1 cellular context compared by ENCODE assay signal in the genomic region with DNA sequence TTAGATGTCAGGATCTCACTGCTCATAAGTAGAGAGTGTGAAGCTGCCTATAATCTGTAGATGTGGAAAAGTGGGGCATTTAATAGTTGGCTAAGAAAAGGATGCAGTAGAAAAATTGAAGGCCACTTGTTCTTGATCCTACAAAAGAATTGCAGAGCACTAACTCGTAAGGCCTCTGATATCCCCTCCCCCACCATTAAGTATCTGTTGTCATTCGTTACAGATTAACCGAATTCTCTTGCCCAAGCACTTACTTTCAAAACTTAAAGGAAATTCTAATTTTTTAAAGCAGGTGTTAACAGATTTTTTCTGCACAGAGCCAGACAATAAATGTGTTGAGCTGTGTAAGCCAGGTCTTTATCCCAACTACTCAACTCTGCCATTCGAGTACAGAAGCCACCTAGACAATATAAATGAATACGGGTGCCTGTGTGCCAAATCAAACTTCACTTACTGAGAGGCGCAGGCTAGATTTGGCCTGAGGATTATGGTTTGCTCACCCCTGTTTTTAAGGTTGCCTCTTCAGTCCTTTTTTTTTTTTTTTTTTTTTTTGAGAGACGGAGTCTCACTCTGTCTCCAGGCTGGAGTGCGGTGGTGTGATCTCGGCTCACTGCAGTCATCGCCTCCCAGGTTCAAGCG.
TF ChIP-seq lines count a peak whose summit lies in the region.

No MANE protein-coding gene starts in this region.

TF ChIP-seq in GM23338, 12 proteins besides CTCF, POLR2A, EP300 and RAD21 (continued from another document):
- TF ChIP-seq ETS1 (IDR thresholded peaks at IDR 0.05), result no peak
- no peak for TF ChIP-seq ZNF331 (CRISPR knock-in tag; IDR thresholded peaks at IDR 0.05; ENCODE audit: low read depth)
- no peak for TF ChIP-seq NANOG (IDR thresholded peaks at IDR 0.05; ENCODE audit: borderline replicate concordance)
- no peak for TF ChIP-seq POLR2AphosphoS5 (IDR thresholded peaks at IDR 0.05; ENCODE audit: low read depth)
